8 cellular contexts compared by ENCODE assay signal in genomic region chr11:82701847-82702520, GRCh38. TPM values are rescaled to one million over a fixed set of nuclear protein-coding genes. Genes with fewer than 3 reads are reported as not detected.
DNase-seq lines count a peak whose midpoint lies in the region; TF ChIP-seq lines count a peak whose summit lies in the region.

No MANE protein-coding gene starts in this region.

- TF ChIP-seq CTCF in HEK293 (tag by site-specific recombination; IDR thresholded peaks at IDR 0.05) (no peak), osteocyte (IDR thresholded peaks at IDR 0.05) (peak; percentile 66)

- no peak overlapping the region for H3K27ac Mint-ChIP-seq in osteocyte (ENCODE audit: unreplicated experiment)

- H3K36me3 ChIP-seq in HEK293 (ENCODE audit: control insufficient read depth in 2 of 2, insufficient read depth in 1 of 2, low read length in 2 of 2): no peaks in the 10 kb centered on the region

- DNase-seq in A172 (ENCODE audit: low spot score) (peak; percentile 25), DMS53 (lab: John Stamatoyannopoulos, UW) (peak; percentile 80), NCI-H774 (lab: John Stamatoyannopoulos, UW) (peak; percentile 47), ecto neural progenitor cell (ENCODE audit: low spot score) (peak; percentile 66), osteocyte (ENCODE audit: extremely low spot score, unreplicated experiment) (no peak), NK-92 (lab: John Stamatoyannopoulos, UW; ENCODE audit: unreplicated experiment) (no peak)
- no peak for DNase-seq in stimulated activated CD4-positive, alpha-beta T cell treated with anti-CD3 and anti-CD28 coated beads, Interleukin-12 subunit alpha, Interleukin-12 subunit beta, amount 100 ng/mL, for 4 hours

- POLR2A ChIA-PET in HEK293 (lab: Yijun Ruan, JAX): no interaction called here

- CTCF ChIA-PET in HEK293 (lab: Yijun Ruan, JAX): interaction anchor here (0.7 to 2.3 kb wide), 19 partner anchors 8 to 1057 kb away, joined by 3 to 12 read pairs (median 4); no protein-coding TSS in a partner anchor

- H3K27ac ChIP-seq in HEK293 (ENCODE audit: extremely low read depth, low read depth, low read length): no peak overlapping the region

- H3K4me3 Mint-ChIP-seq in osteocyte (ENCODE audit: unreplicated experiment): no peak overlapping the region

- H3K36me3 Mint-ChIP-seq in osteocyte (ENCODE audit: unreplicated experiment): no peaks in the 10 kb centered on the region

- no peaks in the 10 kb centered on the region for H3K4me1 ChIP-seq in HEK293 (ENCODE audit: control insufficient read depth, insufficient read depth, low read length)

- H3K9me3 Mint-ChIP-seq in osteocyte (ENCODE audit: unreplicated experiment): no peaks in the 10 kb centered on the region

- no peaks in the 10 kb centered on the region for H3K9me3 ChIP-seq in HEK293 (ENCODE audit: control insufficient read depth, insufficient read depth, low read depth, low read length)

- H3K4me3 ChIP-seq in HEK293 (ENCODE audit: low read depth, low read length): no peak overlapping the region

- H3K27me3 Mint-ChIP-seq in osteocyte (ENCODE audit: unreplicated experiment): peaks cover 45% of the 10 kb centered on the region

- no peaks in the 10 kb centered on the region for H3K4me1 Mint-ChIP-seq in osteocyte (ENCODE audit: unreplicated experiment)

TF ChIP-seq in HEK293, 187 proteins besides CTCF, POLR2A, EP300 and RAD21:
- TF ChIP-seq ZFP41 (tag by site-specific recombination; IDR thresholded peaks at IDR 0.05; ENCODE audit: borderline replicate concordance): no peak
- peak; percentile 77 for TF ChIP-seq ZNF654 (tag by site-specific recombination; IDR thresholded peaks at IDR 0.05; ENCODE audit: low read depth)

RNA-seq across cellular contexts. Expression of gene FAM181B, which starts 31.7 kb away (rescaled TPM):
- total RNA-seq in A172 (2014; rRNA removed; shearing (Covaris generic)): not detected in 2 replicates
- 0.26 and 0.35 TPM in 2 replicates for total RNA-seq in osteocyte

Comparison
In these comparisons a context has a peak if more than half of its experiments do, and no peak if none do; other contexts are left out.
1. DNase-seq: peak in A172 (single experiment), DMS53 (single experiment), NCI-H774 (single experiment) and ecto neural progenitor cell (single experiment); none in osteocyte (single experiment), NK-92 (single experiment) and stimulated activated CD4-positive, alpha-beta T cell treated with anti-CD3 and anti-CD28 coated beads, Interleukin-12 subunit alpha, Interleukin-12 subunit beta, amount 100 ng/mL, for 4 hours (single experiment).